9 cellular contexts compared by ENCODE assay signal in genomic region chr4:153257151-153257620, GRCh38. TPM values are rescaled to one million over a fixed set of nuclear protein-coding genes. Genes with fewer than 3 reads are reported as not detected.
DNase-seq lines count a peak whose midpoint lies in the region; FAIRE-seq and TF ChIP-seq lines count a peak whose summit lies in the region.
"Had no signal": no experiment of that assay in that cellular context is flagged by ENCODE, and none has a peak within 500 bp of the region (broad histone marks: within the 10 kb centered on the region; RNA-seq: fewer than 3 reads in every experiment).

No MANE protein-coding gene starts in this region.

- TF ChIP-seq POLR2A in H54 (IDR thresholded peaks at IDR 0.05; ENCODE audit: low read depth, low read length) (no peak), erythroblast (IDR thresholded peaks at IDR 0.05; ENCODE audit: low read length) (no peak)

- peak overlapping the region; percentile 22 to 72 (median 60) for H3K4me3 ChIP-seq in dorsolateral prefrontal cortex
- H3K4me3 ChIP-seq: lung had no signal

- TF ChIP-seq CTCF in dorsolateral prefrontal cortex (IDR thresholded peaks at IDR 0.05 in 54 of 56, conservative IDR thresholded peaks at IDR 0.05 in 2 of 56; ENCODE audit: low read depth in 1 of 56, partially characterized antibody in 56 of 56) = peak in 2 of 56 donors; percentile 10 to 11

- FAIRE-seq in H54 (lab: Jason Lieb, UNC) = peak; percentile 93

- peak; percentile 44 for DNase-seq in EL
- peak; percentile 64 for DNase-seq in H54 (ENCODE audit: insufficient read length, low spot score)
- DNase-seq in SHP77 (lab: John Stamatoyannopoulos, UW) = peak; percentile 38 to 66
- DNase-seq in dorsolateral prefrontal cortex = peak; percentile 54 to 91 (median 84)
- DNase-seq in myocyte (ENCODE audit: low read depth) = peak; percentile 72
- DNase-seq in DMS 273 (lab: John Stamatoyannopoulos, UW; ENCODE audit: unreplicated experiment) = no peak
- DNase-seq in erythroblast (lab: John Stamatoyannopoulos, UW) = no peak
- DNase-seq in NCI-H345 treated with DMSO at 0.1 percent for 48 hours (lab: John Stamatoyannopoulos, UW; ENCODE audit: unreplicated experiment) = no peak

- intact Hi-C loops in dorsolateral prefrontal cortex (cut with DNase I) = loop anchor here (2.0 to 5.0 kb wide), 2 partner anchors 34 to 40 kb away; no protein-coding TSS in a partner anchor

- no peaks in the 10 kb centered on the region for H3K27me3 ChIP-seq in dorsolateral prefrontal cortex

- H3K27ac ChIP-seq in dorsolateral prefrontal cortex = peak overlapping the region in 57 of 59 donors; percentile 15 to 92 (median 78)

RNA-seq across cellular contexts. Expression of gene TRIM2, which starts 52.9 kb away (rescaled TPM):
- total RNA-seq in dorsolateral prefrontal cortex = 100 to 1,000 TPM; 287 to 703 (median 456) TPM
- total RNA-seq in myocyte = 8.0 and 8.3 TPM in 2 replicates
- 2.8 TPM for polyA plus RNA-seq in myocyte (2012)

Comparison
In these comparisons a context has a peak if more than half of its experiments do, and no peak if none do; other contexts are left out.
1. DNase-seq: peak in EL (single experiment), H54 (single experiment), SHP77 (2 of 2), dorsolateral prefrontal cortex (10 of 10) and myocyte (single experiment); none in DMS 273 (single experiment), erythroblast (0 of 2) and NCI-H345 treated with DMSO at 0.1 percent for 48 hours (single experiment).
2. RNA of gene TRIM2, which starts 52.9 kb away (total RNA-seq): 287 to 703 TPM in dorsolateral prefrontal cortex; 8.0 to 8.3 TPM in myocyte; every median in the first group is over 10 times any median in the second.